In the genomic region with DNA sequence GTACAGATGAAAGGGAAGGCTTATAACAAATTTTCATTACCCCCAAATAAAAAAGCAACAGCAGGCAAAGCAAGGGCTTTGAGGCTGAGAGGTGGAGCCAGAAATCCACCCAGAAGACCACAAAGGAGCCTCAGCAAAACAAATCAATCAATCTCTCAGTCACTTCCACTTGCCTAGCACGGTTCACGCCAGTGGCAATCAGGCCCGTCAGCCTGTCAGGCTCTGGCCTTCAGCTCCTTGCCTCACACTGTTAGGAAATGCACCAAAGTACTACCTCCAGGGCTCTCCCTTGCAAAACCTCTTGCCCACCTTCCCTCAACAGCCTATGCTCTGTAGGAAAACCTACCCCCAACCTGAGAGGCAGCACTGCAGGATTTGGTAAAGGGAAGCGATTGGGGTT, we compare ENCODE assay signal across 1 cellular context.
TF ChIP-seq lines count a peak whose summit lies in the region.

No MANE protein-coding gene starts in this region.

TF ChIP-seq in GM23338, 12 proteins besides CTCF, POLR2A, EP300 and RAD21 (continued from another document):
- TF ChIP-seq, protein P1, sequence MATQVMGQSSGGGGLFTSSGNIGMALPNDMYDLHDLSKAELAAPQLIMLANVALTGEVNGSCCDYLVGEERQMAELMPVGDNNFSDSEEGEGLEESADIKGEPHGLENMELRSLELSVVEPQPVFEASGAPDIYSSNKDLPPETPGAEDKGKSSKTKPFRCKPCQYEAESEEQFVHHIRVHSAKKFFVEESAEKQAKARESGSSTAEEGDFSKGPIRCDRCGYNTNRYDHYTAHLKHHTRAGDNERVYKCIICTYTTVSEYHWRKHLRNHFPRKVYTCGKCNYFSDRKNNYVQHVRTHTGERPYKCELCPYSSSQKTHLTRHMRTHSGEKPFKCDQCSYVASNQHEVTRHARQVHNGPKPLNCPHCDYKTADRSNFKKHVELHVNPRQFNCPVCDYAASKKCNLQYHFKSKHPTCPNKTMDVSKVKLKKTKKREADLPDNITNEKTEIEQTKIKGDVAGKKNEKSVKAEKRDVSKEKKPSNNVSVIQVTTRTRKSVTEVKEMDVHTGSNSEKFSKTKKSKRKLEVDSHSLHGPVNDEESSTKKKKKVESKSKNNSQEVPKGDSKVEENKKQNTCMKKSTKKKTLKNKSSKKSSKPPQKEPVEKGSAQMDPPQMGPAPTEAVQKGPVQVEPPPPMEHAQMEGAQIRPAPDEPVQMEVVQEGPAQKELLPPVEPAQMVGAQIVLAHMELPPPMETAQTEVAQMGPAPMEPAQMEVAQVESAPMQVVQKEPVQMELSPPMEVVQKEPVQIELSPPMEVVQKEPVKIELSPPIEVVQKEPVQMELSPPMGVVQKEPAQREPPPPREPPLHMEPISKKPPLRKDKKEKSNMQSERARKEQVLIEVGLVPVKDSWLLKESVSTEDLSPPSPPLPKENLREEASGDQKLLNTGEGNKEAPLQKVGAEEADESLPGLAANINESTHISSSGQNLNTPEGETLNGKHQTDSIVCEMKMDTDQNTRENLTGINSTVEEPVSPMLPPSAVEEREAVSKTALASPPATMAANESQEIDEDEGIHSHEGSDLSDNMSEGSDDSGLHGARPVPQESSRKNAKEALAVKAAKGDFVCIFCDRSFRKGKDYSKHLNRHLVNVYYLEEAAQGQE (IDR thresholded peaks at IDR 0.05; ENCODE audit: unreplicated experiment) = no peak
- no peak for TF ChIP-seq ZNF114 (CRISPR knock-in tag; IDR thresholded peaks at IDR 0.05)
- TF ChIP-seq POLR2AphosphoS5 (IDR thresholded peaks at IDR 0.05; ENCODE audit: low read depth) = no peak
- TF ChIP-seq EZH2phosphoT487 (IDR thresholded peaks at IDR 0.05; ENCODE audit: unreplicated experiment) = no peak
- TF ChIP-seq, protein P2, sequence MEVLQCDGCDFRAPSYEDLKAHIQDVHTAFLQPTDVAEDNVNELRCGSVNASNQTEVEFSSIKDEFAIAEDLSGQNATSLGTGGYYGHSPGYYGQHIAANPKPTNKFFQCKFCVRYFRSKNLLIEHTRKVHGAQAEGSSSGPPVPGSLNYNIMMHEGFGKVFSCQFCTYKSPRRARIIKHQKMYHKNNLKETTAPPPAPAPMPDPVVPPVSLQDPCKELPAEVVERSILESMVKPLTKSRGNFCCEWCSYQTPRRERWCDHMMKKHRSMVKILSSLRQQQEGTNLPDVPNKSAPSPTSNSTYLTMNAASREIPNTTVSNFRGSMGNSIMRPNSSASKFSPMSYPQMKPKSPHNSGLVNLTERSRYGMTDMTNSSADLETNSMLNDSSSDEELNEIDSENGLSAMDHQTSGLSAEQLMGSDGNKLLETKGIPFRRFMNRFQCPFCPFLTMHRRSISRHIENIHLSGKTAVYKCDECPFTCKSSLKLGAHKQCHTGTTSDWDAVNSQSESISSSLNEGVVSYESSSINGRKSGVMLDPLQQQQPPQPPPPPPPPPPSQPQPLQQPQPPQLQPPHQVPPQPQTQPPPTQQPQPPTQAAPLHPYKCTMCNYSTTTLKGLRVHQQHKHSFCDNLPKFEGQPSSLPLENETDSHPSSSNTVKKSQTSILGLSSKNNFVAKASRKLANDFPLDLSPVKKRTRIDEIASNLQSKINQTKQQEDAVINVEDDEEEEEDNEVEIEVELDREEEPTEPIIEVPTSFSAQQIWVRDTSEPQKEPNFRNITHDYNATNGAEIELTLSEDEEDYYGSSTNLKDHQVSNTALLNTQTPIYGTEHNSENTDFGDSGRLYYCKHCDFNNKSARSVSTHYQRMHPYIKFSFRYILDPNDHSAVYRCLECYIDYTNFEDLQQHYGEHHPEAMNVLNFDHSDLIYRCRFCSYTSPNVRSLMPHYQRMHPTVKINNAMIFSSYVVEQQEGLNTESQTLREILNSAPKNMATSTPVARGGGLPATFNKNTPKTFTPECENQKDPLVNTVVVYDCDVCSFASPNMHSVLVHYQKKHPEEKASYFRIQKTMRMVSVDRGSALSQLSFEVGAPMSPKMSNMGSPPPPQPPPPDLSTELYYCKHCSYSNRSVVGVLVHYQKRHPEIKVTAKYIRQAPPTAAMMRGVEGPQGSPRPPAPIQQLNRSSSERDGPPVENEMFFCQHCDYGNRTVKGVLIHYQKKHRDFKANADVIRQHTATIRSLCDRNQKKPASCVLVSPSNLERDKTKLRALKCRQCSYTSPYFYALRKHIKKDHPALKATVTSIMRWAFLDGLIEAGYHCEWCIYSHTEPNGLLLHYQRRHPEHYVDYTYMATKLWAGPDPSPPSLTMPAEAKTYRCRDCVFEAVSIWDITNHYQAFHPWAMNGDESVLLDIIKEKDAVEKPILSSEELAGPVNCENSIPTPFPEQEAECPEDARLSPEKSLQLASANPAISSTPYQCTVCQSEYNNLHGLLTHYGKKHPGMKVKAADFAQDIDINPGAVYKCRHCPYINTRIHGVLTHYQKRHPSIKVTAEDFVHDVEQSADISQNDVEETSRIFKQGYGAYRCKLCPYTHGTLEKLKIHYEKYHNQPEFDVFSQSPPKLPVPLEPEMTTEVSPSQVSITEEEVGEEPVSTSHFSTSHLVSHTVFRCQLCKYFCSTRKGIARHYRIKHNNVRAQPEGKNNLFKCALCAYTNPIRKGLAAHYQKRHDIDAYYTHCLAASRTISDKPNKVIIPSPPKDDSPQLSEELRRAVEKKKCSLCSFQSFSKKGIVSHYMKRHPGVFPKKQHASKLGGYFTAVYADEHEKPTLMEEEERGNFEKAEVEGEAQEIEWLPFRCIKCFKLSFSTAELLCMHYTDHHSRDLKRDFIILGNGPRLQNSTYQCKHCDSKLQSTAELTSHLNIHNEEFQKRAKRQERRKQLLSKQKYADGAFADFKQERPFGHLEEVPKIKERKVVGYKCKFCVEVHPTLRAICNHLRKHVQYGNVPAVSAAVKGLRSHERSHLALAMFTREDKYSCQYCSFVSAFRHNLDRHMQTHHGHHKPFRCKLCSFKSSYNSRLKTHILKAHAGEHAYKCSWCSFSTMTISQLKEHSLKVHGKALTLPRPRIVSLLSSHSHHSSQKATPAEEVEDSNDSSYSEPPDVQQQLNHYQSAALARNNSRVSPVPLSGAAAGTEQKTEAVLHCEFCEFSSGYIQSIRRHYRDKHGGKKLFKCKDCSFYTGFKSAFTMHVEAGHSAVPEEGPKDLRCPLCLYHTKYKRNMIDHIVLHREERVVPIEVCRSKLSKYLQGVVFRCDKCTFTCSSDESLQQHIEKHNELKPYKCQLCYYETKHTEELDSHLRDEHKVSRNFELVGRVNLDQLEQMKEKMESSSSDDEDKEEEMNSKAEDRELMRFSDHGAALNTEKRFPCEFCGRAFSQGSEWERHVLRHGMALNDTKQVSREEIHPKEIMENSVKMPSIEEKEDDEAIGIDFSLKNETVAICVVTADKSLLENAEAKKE (CRISPR knock-in tag; IDR thresholded peaks at IDR 0.05) = no peak
- TF ChIP-seq STAT1 (IDR thresholded peaks at IDR 0.05; ENCODE audit: unreplicated experiment) = no peak
- no peak for TF ChIP-seq NANOG (IDR thresholded peaks at IDR 0.05; ENCODE audit: borderline replicate concordance)
